In the genomic region with DNA sequence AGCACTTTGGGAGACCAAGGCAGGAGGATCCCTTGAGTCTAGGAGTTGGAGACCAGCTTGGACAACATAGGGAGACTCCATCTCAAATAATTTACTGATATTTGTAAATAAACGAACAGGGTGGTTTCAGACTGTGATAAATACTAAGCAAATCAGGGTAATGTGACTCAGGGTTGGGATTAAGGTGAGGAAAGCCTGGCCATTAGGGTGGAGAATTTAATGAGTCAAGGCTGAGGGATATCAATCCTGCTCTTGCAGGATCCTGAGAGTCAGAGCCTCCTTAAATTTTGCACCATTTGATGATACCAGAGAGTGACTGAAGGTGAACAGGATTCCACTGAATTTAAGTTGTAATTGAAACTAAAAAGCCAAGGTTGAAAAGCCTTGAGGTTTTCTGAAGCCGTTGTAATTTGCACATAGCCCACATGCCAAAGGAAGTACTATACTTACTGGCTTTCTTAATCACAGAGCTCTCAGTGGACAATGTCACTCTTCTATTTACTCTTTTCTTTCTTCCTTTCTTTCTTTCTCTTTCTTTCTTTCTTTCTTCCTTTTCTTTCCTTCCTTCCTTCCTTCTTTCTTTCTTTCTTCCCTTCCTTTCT, we compare ENCODE assay signal across 13 cellular contexts. TPM values are rescaled to one million over a fixed set of nuclear protein-coding genes. Genes with fewer than 3 reads are reported as not detected.
DNase-seq lines count a peak whose midpoint lies in the region; ATAC-seq and TF ChIP-seq lines count a peak whose summit lies in the region.
"Had no signal": no experiment of that assay in that cellular context is flagged by ENCODE, and none has a peak within 500 bp of the region (broad histone marks: within the 10 kb centered on the region; RNA-seq: fewer than 3 reads in every experiment).

No MANE protein-coding gene starts in this region.

- no peak overlapping the region for H3K4me3 ChIP-seq in uterus
- no peak overlapping the region for H3K4me3 ChIP-seq in mucosa of descending colon

- intact Hi-C loops in activated CD8-positive, alpha-beta T cell treated with anti-CD3 and anti-CD28 coated beads for 36 hours (cut with micrococcal nuclease): no loop called here
- intact Hi-C loops in uterus (cut with DNase I; ENCODE audit: low total_unique reads): no loop called here
- intact Hi-C loops in mucosa of descending colon (cut with DNase I, micrococcal nuclease): no loop called here

- ATAC-seq in HG03432 (IDR thresholded peaks at IDR 0.05; ENCODE audit: unreplicated experiment) (peak; percentile 39), mucosa of descending colon (no peak)
- ATAC-seq in activated CD8-positive, alpha-beta T cell treated with anti-CD3 and anti-CD28 coated beads for 36 hours: peak; percentile 56
- peak in 1 of 2 donors; percentile 45 for ATAC-seq in naive thymus-derived CD8-positive, alpha-beta T cell
- ATAC-seq: Panc1 had no signal

- no peaks in the 10 kb centered on the region for H3K36me3 ChIP-seq in uterus
- H3K36me3 ChIP-seq in mucosa of descending colon (ENCODE audit: low read depth): no peaks in the 10 kb centered on the region

- peaks cover 45% of the 10 kb centered on the region for H3K4me1 Mint-ChIP-seq in activated CD4-positive, alpha-beta T cell treated with anti-CD3 and anti-CD28 coated beads, Interleukin-2, amount 10 ng/mL, durations not matched to agents 7 days and 5 days
- peaks cover 20% of the 10 kb centered on the region for H3K4me1 Mint-ChIP-seq in activated CD8-positive, alpha-beta T cell treated with anti-CD3 and anti-CD28 coated beads for 36 hours (ENCODE audit: low read depth)
- peaks cover 15 to 24% (median 22%) of the 10 kb centered on the region in 4 donors for H3K4me1 Mint-ChIP-seq in naive thymus-derived CD8-positive, alpha-beta T cell

- no peak for TF ChIP-seq POLR2A in uterus (IDR thresholded peaks at IDR 0.05)

- POLR2A ChIA-PET in activated CD4-positive, alpha-beta T cell treated with anti-CD3 and anti-CD28 coated beads, Interleukin-2, amount 10 ng/mL, durations not matched to agents 7 days and 5 days (lab: Charles Lee): no interaction called here
- POLR2A ChIA-PET in activated CD8-positive, alpha-beta T cell treated with anti-CD3 and anti-CD28 coated beads for 36 hours (lab: Charles Lee): interaction anchor here (0.7 kb wide), 1 partner anchor 828 kb away, joined by 3 read pairs; no protein-coding TSS in a partner anchor
- POLR2A ChIA-PET in naive thymus-derived CD8-positive, alpha-beta T cell (lab: Charles Lee): interaction anchor here (1.3 kb wide), 1 partner anchor 79 kb away, joined by 4 read pairs; the partner anchor contains the start of gene WDFY1

- no peaks in the 10 kb centered on the region for H3K9me3 Mint-ChIP-seq in activated CD4-positive, alpha-beta T cell treated with anti-CD3 and anti-CD28 coated beads, Interleukin-2, amount 10 ng/mL, durations not matched to agents 7 days and 5 days
- no peaks in the 10 kb centered on the region for H3K9me3 Mint-ChIP-seq in activated CD8-positive, alpha-beta T cell treated with anti-CD3 and anti-CD28 coated beads for 36 hours
- no peaks in the 10 kb centered on the region for H3K9me3 Mint-ChIP-seq in naive thymus-derived CD8-positive, alpha-beta T cell

- H3K27ac Mint-ChIP-seq in activated CD4-positive, alpha-beta T cell treated with anti-CD3 and anti-CD28 coated beads, Interleukin-2, amount 10 ng/mL, durations not matched to agents 7 days and 5 days: peak overlapping the region; percentile 87
- peak overlapping the region; percentile 16 for H3K27ac Mint-ChIP-seq in activated CD8-positive, alpha-beta T cell treated with anti-CD3 and anti-CD28 coated beads for 36 hours
- H3K27ac Mint-ChIP-seq in naive thymus-derived CD8-positive, alpha-beta T cell: peak overlapping the region in 5 of 10 donors; percentile 10 to 76 (median 53)

- peak; percentile 40 for TF ChIP-seq CTCF in activated CD8-positive, alpha-beta T cell treated with anti-CD3 and anti-CD28 coated beads for 36 hours (IDR thresholded peaks at IDR 0.05)
- no peak for TF ChIP-seq CTCF in uterus (IDR thresholded peaks at IDR 0.05)
- TF ChIP-seq CTCF in mucosa of descending colon (IDR thresholded peaks at IDR 0.05): no peak

- H3K36me3 Mint-ChIP-seq in activated CD4-positive, alpha-beta T cell treated with anti-CD3 and anti-CD28 coated beads, Interleukin-2, amount 10 ng/mL, durations not matched to agents 7 days and 5 days (ENCODE audit: low read depth): peaks cover 39% of the 10 kb centered on the region
- no peaks in the 10 kb centered on the region for H3K36me3 Mint-ChIP-seq in activated CD8-positive, alpha-beta T cell treated with anti-CD3 and anti-CD28 coated beads for 36 hours (ENCODE audit: low read depth)
- H3K36me3 Mint-ChIP-seq in naive thymus-derived CD8-positive, alpha-beta T cell: peaks cover 0 to 10% (median 8%) of the 10 kb centered on the region in 3 donors

- H3K27ac ChIP-seq in uterus: no peak overlapping the region

- H3K9me3 ChIP-seq in uterus: no peaks in the 10 kb centered on the region
- H3K9me3 ChIP-seq in mucosa of descending colon: no peaks in the 10 kb centered on the region

- CTCF ChIA-PET in activated CD4-positive, alpha-beta T cell treated with anti-CD3 and anti-CD28 coated beads, Interleukin-2, amount 10 ng/mL, durations not matched to agents 7 days and 5 days (lab: Charles Lee): interaction anchor here (0.9 to 3.7 kb wide), 5 partner anchors 9 to 105 kb away, joined by 3 to 14 read pairs (median 3); no protein-coding TSS in a partner anchor
- CTCF ChIA-PET in activated CD8-positive, alpha-beta T cell treated with anti-CD3 and anti-CD28 coated beads for 36 hours (lab: Charles Lee): interaction anchor here (1.0 to 1.1 kb wide), 3 partner anchors 12 to 104 kb away, joined by 3 read pairs; no protein-coding TSS in a partner anchor

- H3K4me1 ChIP-seq in uterus (no peaks in the 10 kb centered on the region), mucosa of descending colon (ENCODE audit: low read depth) (peaks cover 9% of the 10 kb centered on the region)

- peak overlapping the region; percentile 52 for H3K4me3 Mint-ChIP-seq in activated CD4-positive, alpha-beta T cell treated with anti-CD3 and anti-CD28 coated beads, Interleukin-2, amount 10 ng/mL, durations not matched to agents 7 days and 5 days
- H3K4me3 Mint-ChIP-seq in activated CD8-positive, alpha-beta T cell treated with anti-CD3 and anti-CD28 coated beads for 36 hours: no peak overlapping the region
- H3K4me3 Mint-ChIP-seq in naive thymus-derived CD8-positive, alpha-beta T cell: peak overlapping the region in 8 of 10 donors; percentile 8 to 74 (median 49)

- no peaks in the 10 kb centered on the region for H3K27me3 ChIP-seq in uterus

- H3K27me3 Mint-ChIP-seq in activated CD4-positive, alpha-beta T cell treated with anti-CD3 and anti-CD28 coated beads, Interleukin-2, amount 10 ng/mL, durations not matched to agents 7 days and 5 days: no peaks in the 10 kb centered on the region
- H3K27me3 Mint-ChIP-seq in activated CD8-positive, alpha-beta T cell treated with anti-CD3 and anti-CD28 coated beads for 36 hours: no peaks in the 10 kb centered on the region
- H3K27me3 Mint-ChIP-seq in naive thymus-derived CD8-positive, alpha-beta T cell: no peaks in the 10 kb centered on the region

- peak; percentile 33 for DNase-seq in activated CD4-positive, alpha-beta T cell treated with anti-CD3 and anti-CD28 coated beads, Interleukin-2, amount 10 ng/mL, durations not matched to agents 7 days and 5 days
- DNase-seq in activated CD4-positive, alpha-beta T cell treated with anti-CD3 and anti-CD28 coated beads, Interleukin-2, amount 50 U/mL, for 4 hours: no peak
- DNase-seq in activated CD8-positive, alpha-beta T cell treated with anti-CD3 and anti-CD28 coated beads for 36 hours: no peak
- peak in 3 of 10 donors; percentile 6 to 21 (median 15) for DNase-seq in naive thymus-derived CD8-positive, alpha-beta T cell
- DNase-seq in uterus (no peak), NCI-H1436 treated with DMSO at 0.1 percent for 48 hours (lab: John Stamatoyannopoulos, UW) (no peak), mucosa of descending colon (no peak)
- DNase-seq: effector CD8-positive, alpha-beta T cell; GDM1; hypothalamus; NCI-H187 had no signal

RNA-seq across cellular contexts. Expression of gene AP1S3, which starts 28.6 kb away (rescaled TPM):
- 1 to 10 TPM; 6.5 to 7.5 TPM for total RNA-seq in activated CD4-positive, alpha-beta T cell treated with anti-CD3 and anti-CD28 coated beads, Interleukin-2, amount 10 ng/mL, durations not matched to agents 7 days and 5 days
- total RNA-seq in activated CD8-positive, alpha-beta T cell treated with anti-CD3 and anti-CD28 coated beads for 36 hours: 1 to 10 TPM; 5.7 to 6.6 TPM
- 1 to 10 TPM; 2.1 to 2.5 TPM for total RNA-seq in naive thymus-derived CD8-positive, alpha-beta T cell
- polyA plus RNA-seq in naive thymus-derived CD8-positive, alpha-beta T cell: 1 to 10 TPM; 1.3 to 1.7 (median 1.6) TPM
- total RNA-seq in uterus (1 to 10 TPM in 2 of 4 donors, not detected in 2; 2.0 to 5.6 TPM), mucosa of descending colon (1 to 10 TPM; 3.5 to 8.6 (median 5.0) TPM)
